In genomic region chr7:128869944-128870285, GRCh38 we compare ENCODE assay signal across 8 cellular contexts. TPM values are rescaled to one million over a fixed set of nuclear protein-coding genes. Genes with fewer than 3 reads are reported as not detected.
A peak's percentile ranks its signal among the peaks of the same experiment; 100 is the strongest.
DNase-seq lines count a peak whose midpoint lies in the region; ATAC-seq and TF ChIP-seq lines count a peak whose summit lies in the region.

No MANE protein-coding gene starts in this region.

- CTCF ChIA-PET in CD8-positive, alpha-beta T cell (lab: Charles Lee) = interaction anchor here (1.5 kb wide), 1 partner anchor 9 kb away, joined by 3 read pairs; no protein-coding TSS in a partner anchor

- H3K4me1 Mint-ChIP-seq in CD8-positive, alpha-beta T cell (ENCODE audit: low read depth) = peaks cover 29% of the 10 kb centered on the region
- H3K4me1 Mint-ChIP-seq in activated naive CD8-positive, alpha-beta T cell treated with anti-CD3 and anti-CD28 coated beads, Interleukin-2, amount 10 ng/mL, durations not matched to agents 7 days and 5 days = peaks cover 9% of the 10 kb centered on the region

- H3K18ac ChIP-seq in mesendoderm (ENCODE audit: low read length) = peak overlapping the region; percentile 57

- H3K4me2 ChIP-seq in mesendoderm (ENCODE audit: low read length) = peak overlapping the region; percentile 77

- ATAC-seq in CD8-positive, alpha-beta T cell = peak; percentile 39
- peak; percentile 14 for ATAC-seq in HG02642 (IDR thresholded peaks at IDR 0.05; ENCODE audit: poor library complexity, unreplicated experiment)
- peak; percentile 24 for ATAC-seq in activated naive CD8-positive, alpha-beta T cell treated with anti-CD3 and anti-CD28 coated beads, Interleukin-2, amount 10 ng/mL, durations not matched to agents 7 days and 5 days (ENCODE audit: low read depth)

- H3K9ac ChIP-seq in mesendoderm (ENCODE audit: low read length) = peak overlapping the region; percentile 59

- H3K9me3 ChIP-seq in CD8-positive, alpha-beta T cell (ENCODE audit: low read length) = no peaks in the 10 kb centered on the region

- peaks cover 19% of the 10 kb centered on the region for H3K36me3 Mint-ChIP-seq in CD8-positive, alpha-beta T cell
- H3K36me3 Mint-ChIP-seq in activated naive CD8-positive, alpha-beta T cell treated with anti-CD3 and anti-CD28 coated beads, Interleukin-2, amount 10 ng/mL, durations not matched to agents 7 days and 5 days = peaks cover 3% of the 10 kb centered on the region

- H3K79me2 ChIP-seq in mesendoderm (ENCODE audit: control insufficient read depth, insufficient read depth, low read length) = no peaks in the 10 kb centered on the region

- POLR2A ChIA-PET in CD8-positive, alpha-beta T cell (lab: Charles Lee) = no interaction called here
- POLR2A ChIA-PET in activated naive CD8-positive, alpha-beta T cell treated with anti-CD3 and anti-CD28 coated beads, Interleukin-2, amount 10 ng/mL, durations not matched to agents 7 days and 5 days (lab: Charles Lee) = no interaction called here

- no peak overlapping the region for H3K27ac ChIP-seq in CD8-positive, alpha-beta T cell (ENCODE audit: low read depth, low read length)
- H3K27ac ChIP-seq in mesendoderm (ENCODE audit: low read depth, low read length) = no peak overlapping the region

- H3K4me1 ChIP-seq in CD8-positive, alpha-beta T cell (ENCODE audit: insufficient read depth, low read length) = peaks cover 8% of the 10 kb centered on the region
- H3K4me1 ChIP-seq in mesendoderm (ENCODE audit: control insufficient read depth, low read depth, low read length) = no peaks in the 10 kb centered on the region

- no peaks in the 10 kb centered on the region for H3K9me3 Mint-ChIP-seq in CD8-positive, alpha-beta T cell
- no peaks in the 10 kb centered on the region for H3K9me3 Mint-ChIP-seq in activated naive CD8-positive, alpha-beta T cell treated with anti-CD3 and anti-CD28 coated beads, Interleukin-2, amount 10 ng/mL, durations not matched to agents 7 days and 5 days

- peak overlapping the region; percentile 24 for H3K23ac ChIP-seq in mesendoderm (ENCODE audit: low read length)

- no peaks in the 10 kb centered on the region for H3K36me3 ChIP-seq in CD8-positive, alpha-beta T cell (ENCODE audit: insufficient read depth, low read length)
- H3K36me3 ChIP-seq in mesendoderm (ENCODE audit: control insufficient read depth, insufficient read depth, low read length) = no peaks in the 10 kb centered on the region

- no peak overlapping the region for H2AK5ac ChIP-seq in mesendoderm (ENCODE audit: low read length)

- H3K4me3 Mint-ChIP-seq in CD8-positive, alpha-beta T cell = peak overlapping the region; percentile 80
- H3K4me3 Mint-ChIP-seq in activated naive CD8-positive, alpha-beta T cell treated with anti-CD3 and anti-CD28 coated beads, Interleukin-2, amount 10 ng/mL, durations not matched to agents 7 days and 5 days = peak overlapping the region; percentile 80

- H2BK15ac ChIP-seq in mesendoderm (replicated peaks; ENCODE audit: low read depth) = no peak overlapping the region

- WGBS in mesendoderm (ENCODE audit: extremely low coverage, insufficient coverage, low lambda C conversion rate) = no CpG with 5 or more reads among the region's 30 CpGs

- peak overlapping the region; percentile 60 for H3K4me3 ChIP-seq in CD8-positive, alpha-beta T cell (ENCODE audit: low read depth, low read length)
- no peak overlapping the region for H3K4me3 ChIP-seq in mesendoderm (ENCODE audit: low read length)

- no peak overlapping the region for H4K5ac ChIP-seq in mesendoderm (ENCODE audit: low read length)

- H2BK120ac ChIP-seq in mesendoderm (ENCODE audit: low read depth, low read length) = no peak overlapping the region

- peak; percentile 3 for TF ChIP-seq CTCF in CD8-positive, alpha-beta T cell (IDR thresholded peaks at IDR 0.05)

- H3K56ac ChIP-seq in mesendoderm (ENCODE audit: low read length) = peak overlapping the region; percentile 82

- no peak overlapping the region for H4K8ac ChIP-seq in mesendoderm (ENCODE audit: low read depth, low read length)

- DNase-seq in CD8-positive, alpha-beta T cell = peak in 2 of 7 experiments; percentile 14 to 19
- DNase-seq in activated naive CD8-positive, alpha-beta T cell treated with anti-CD3 and anti-CD28 coated beads, Interleukin-2, amount 10 ng/mL, durations not matched to agents 7 days and 5 days = no peak
- DNase-seq in mesendoderm (no peak), NCI-H2196 treated with DMSO at 0.1 percent for 48 hours (lab: John Stamatoyannopoulos, UW; ENCODE audit: unreplicated experiment) (no peak), NCI-H1092 treated with DMSO at 0.1 percent for 48 hours (lab: John Stamatoyannopoulos, UW) (no peak), NCI-H69 (lab: John Stamatoyannopoulos, UW) (no peak), SHP77 (lab: John Stamatoyannopoulos, UW) (no peak)

- no peaks in the 10 kb centered on the region for H3K27me3 ChIP-seq in CD8-positive, alpha-beta T cell (ENCODE audit: insufficient read depth, low read length)
- H3K27me3 ChIP-seq in mesendoderm (ENCODE audit: insufficient read depth, low read length, poor library complexity) = peaks cover 12% of the 10 kb centered on the region

- no peak overlapping the region for H2BK5ac ChIP-seq in mesendoderm (ENCODE audit: low read length)

- H3K4ac ChIP-seq in mesendoderm (ENCODE audit: low read depth, low read length) = no peak overlapping the region

- intact Hi-C loops in CD8-positive, alpha-beta T cell (cut with DNase I, micrococcal nuclease) = loop anchor here (10.0 kb wide), 3 partner anchors 525 to 1215 kb away; partner anchors contain the start of genes RBM28 (in 1 of the 2) and SND1 (in 1 of the 2)

- H3K27ac Mint-ChIP-seq in CD8-positive, alpha-beta T cell = no peak overlapping the region
- no peak overlapping the region for H3K27ac Mint-ChIP-seq in activated naive CD8-positive, alpha-beta T cell treated with anti-CD3 and anti-CD28 coated beads, Interleukin-2, amount 10 ng/mL, durations not matched to agents 7 days and 5 days

- H3K79me1 ChIP-seq in mesendoderm (ENCODE audit: low read length) = no peaks in the 10 kb centered on the region

- no peaks in the 10 kb centered on the region for H3K27me3 Mint-ChIP-seq in CD8-positive, alpha-beta T cell (ENCODE audit: low read depth)
- H3K27me3 Mint-ChIP-seq in activated naive CD8-positive, alpha-beta T cell treated with anti-CD3 and anti-CD28 coated beads, Interleukin-2, amount 10 ng/mL, durations not matched to agents 7 days and 5 days = peaks cover 15% of the 10 kb centered on the region

RNA-seq across cellular contexts. Expression of gene ATP6V1F, which starts 7.3 kb away (rescaled TPM):
- 10 to 100 TPM; 54.8 to 59.3 TPM for total RNA-seq in CD8-positive, alpha-beta T cell
- 100 to 1,000 TPM; 134 TPM for total RNA-seq in activated naive CD8-positive, alpha-beta T cell treated with anti-CD3 and anti-CD28 coated beads, Interleukin-2, amount 10 ng/mL, durations not matched to agents 7 days and 5 days
- polyA plus RNA-seq in mesendoderm (2013, experiment 1 of 2) = 141 TPM
- 142 TPM for polyA plus RNA-seq in mesendoderm (2013, experiment 2 of 2)

RNA-seq across cellular contexts. Expression of gene FLNC, which starts 39.7 kb away (rescaled TPM):
- under 1 TPM in 1 of 2 experiments, not detected in 1; 0.03 TPM for total RNA-seq in CD8-positive, alpha-beta T cell
- total RNA-seq in activated naive CD8-positive, alpha-beta T cell treated with anti-CD3 and anti-CD28 coated beads, Interleukin-2, amount 10 ng/mL, durations not matched to agents 7 days and 5 days = not detected
- polyA plus RNA-seq in mesendoderm (2013, experiment 1 of 2) = 18.1 TPM
- polyA plus RNA-seq in mesendoderm (2013, experiment 2 of 2) = 18.0 TPM

RNA-seq across cellular contexts. Expression of gene KCP, which starts 40.6 kb away (rescaled TPM):
- under 1 TPM; 0.19 to 0.43 TPM for total RNA-seq in CD8-positive, alpha-beta T cell
- under 1 TPM; 0.57 to 0.69 TPM for total RNA-seq in activated naive CD8-positive, alpha-beta T cell treated with anti-CD3 and anti-CD28 coated beads, Interleukin-2, amount 10 ng/mL, durations not matched to agents 7 days and 5 days
- 0.74 TPM for polyA plus RNA-seq in mesendoderm (2013, experiment 1 of 2)
- polyA plus RNA-seq in mesendoderm (2013, experiment 2 of 2) = 0.84 TPM
